3 cellular contexts compared by ENCODE assay signal in the genomic region with DNA sequence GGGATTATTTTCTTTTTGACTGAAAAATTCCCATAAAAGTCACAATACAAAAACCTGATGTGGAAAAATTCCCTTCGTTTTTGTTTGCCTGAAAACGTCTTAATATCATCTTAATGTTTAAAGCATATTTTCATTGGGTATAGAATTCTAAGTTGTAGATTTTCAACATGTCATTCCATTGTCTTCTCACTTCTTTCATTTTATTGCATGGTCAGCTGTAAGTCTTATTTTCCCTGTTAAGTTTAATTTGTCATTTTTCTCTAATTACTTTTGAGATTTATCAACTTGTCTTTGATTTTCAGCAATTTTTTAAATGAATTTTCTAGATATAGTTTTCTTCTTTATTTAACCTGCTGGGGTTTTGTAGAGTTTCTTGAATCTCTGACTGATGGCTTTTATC.
TF ChIP-seq lines count a peak whose summit lies in the region.

No MANE protein-coding gene starts in this region.

TF ChIP-seq in HepG2, 621 proteins besides CTCF, POLR2A, EP300 and RAD21:
- peak in 1 of 2 experiments; percentile 43; a peak in 2 of 4 replicates for TF ChIP-seq MAFK (conservative IDR thresholded peaks at IDR 0.05 in 1 of 2, IDR thresholded peaks at IDR 0.05 in 1 of 2; ENCODE audit: low read length in 2 of 2)
- no peak for TF ChIP-seq HIVEP1 (CRISPR knock-in tag; IDR thresholded peaks at IDR 0.05)
- no peak for TF ChIP-seq MIER3 (CRISPR knock-in tag; IDR thresholded peaks at IDR 0.05; ENCODE audit: borderline replicate concordance)
- no peak for TF ChIP-seq SMAD1 (CRISPR knock-in tag; IDR thresholded peaks at IDR 0.05; ENCODE audit: borderline replicate concordance, low read depth)
- TF ChIP-seq, protein P1, sequence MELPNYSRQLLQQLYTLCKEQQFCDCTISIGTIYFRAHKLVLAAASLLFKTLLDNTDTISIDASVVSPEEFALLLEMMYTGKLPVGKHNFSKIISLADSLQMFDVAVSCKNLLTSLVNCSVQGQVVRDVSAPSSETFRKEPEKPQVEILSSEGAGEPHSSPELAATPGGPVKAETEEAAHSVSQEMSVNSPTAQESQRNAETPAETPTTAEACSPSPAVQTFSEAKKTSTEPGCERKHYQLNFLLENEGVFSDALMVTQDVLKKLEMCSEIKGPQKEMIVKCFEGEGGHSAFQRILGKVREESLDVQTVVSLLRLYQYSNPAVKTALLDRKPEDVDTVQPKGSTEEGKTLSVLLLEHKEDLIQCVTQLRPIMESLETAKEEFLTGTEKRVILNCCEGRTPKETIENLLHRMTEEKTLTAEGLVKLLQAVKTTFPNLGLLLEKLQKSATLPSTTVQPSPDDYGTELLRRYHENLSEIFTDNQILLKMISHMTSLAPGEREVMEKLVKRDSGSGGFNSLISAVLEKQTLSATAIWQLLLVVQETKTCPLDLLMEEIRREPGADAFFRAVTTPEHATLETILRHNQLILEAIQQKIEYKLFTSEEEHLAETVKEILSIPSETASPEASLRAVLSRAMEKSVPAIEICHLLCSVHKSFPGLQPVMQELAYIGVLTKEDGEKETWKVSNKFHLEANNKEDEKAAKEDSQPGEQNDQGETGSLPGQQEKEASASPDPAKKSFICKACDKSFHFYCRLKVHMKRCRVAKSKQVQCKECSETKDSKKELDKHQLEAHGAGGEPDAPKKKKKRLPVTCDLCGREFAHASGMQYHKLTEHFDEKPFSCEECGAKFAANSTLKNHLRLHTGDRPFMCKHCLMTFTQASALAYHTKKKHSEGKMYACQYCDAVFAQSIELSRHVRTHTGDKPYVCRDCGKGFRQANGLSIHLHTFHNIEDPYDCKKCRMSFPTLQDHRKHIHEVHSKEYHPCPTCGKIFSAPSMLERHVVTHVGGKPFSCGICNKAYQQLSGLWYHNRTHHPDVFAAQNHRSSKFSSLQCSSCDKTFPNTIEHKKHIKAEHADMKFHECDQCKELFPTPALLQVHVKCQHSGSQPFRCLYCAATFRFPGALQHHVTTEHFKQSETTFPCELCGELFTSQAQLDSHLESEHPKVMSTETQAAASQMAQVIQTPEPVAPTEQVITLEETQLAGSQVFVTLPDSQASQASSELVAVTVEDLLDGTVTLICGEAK (IDR thresholded peaks at IDR 0.05), result no peak
- TF ChIP-seq, protein P1 (CRISPR knock-in tag; IDR thresholded peaks at IDR 0.05), result no peak
- peak; percentile 53; the same call in 1 of the 2 replicates for TF ChIP-seq MAFF (IDR thresholded peaks at IDR 0.05; ENCODE audit: low read depth, low read length)
- TF ChIP-seq KLF12 (CRISPR knock-in tag; IDR thresholded peaks at IDR 0.05; ENCODE audit: borderline replicate concordance), result no peak

TF ChIP-seq in WTC11, 78 proteins besides CTCF, POLR2A, EP300 and RAD21:
- TF ChIP-seq SMAD4 (CRISPR knock-in tag; IDR thresholded peaks at IDR 0.05), result no peak
- peak; percentile 81; the same call in 1 of the 2 replicates for TF ChIP-seq ZNF317 (CRISPR knock-in tag; IDR thresholded peaks at IDR 0.05; ENCODE audit: borderline replicate concordance, low read depth)

TF ChIP-seq in K562, 482 proteins besides CTCF, POLR2A, EP300 and RAD21:
- TF ChIP-seq MAFG (tag; conservative IDR thresholded peaks at IDR 0.05), result peak; percentile 34; the same call in 1 of the 2 replicates
- TF ChIP-seq, protein P2, sequence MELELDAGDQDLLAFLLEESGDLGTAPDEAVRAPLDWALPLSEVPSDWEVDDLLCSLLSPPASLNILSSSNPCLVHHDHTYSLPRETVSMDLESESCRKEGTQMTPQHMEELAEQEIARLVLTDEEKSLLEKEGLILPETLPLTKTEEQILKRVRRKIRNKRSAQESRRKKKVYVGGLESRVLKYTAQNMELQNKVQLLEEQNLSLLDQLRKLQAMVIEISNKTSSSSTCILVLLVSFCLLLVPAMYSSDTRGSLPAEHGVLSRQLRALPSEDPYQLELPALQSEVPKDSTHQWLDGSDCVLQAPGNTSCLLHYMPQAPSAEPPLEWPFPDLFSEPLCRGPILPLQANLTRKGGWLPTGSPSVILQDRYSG (tag; conservative IDR thresholded peaks at IDR 0.05; ENCODE audit: low read depth), result no peak
- TF ChIP-seq CBX3 (IDR thresholded peaks at IDR 0.05; ENCODE audit: borderline replicate concordance in 1 of 2, low read length in 2 of 2), result peak in 1 of 2 experiments; percentile 89; a peak in 2 of 3 replicates
- no peak for TF ChIP-seq ZNF830 (CRISPR knock-in tag; IDR thresholded peaks at IDR 0.05)
- peak; percentile 69; the same call in 1 of the 2 replicates for TF ChIP-seq TRIM28 (IDR thresholded peaks at IDR 0.05)
- 0 out of 2 replicates have a peak, but pooled peaks have one; percentile 47 for TF ChIP-seq C11orf30 (IDR thresholded peaks at IDR 0.05; ENCODE audit: low read depth)
- TF ChIP-seq ZNF133 (CRISPR knock-in tag; IDR thresholded peaks at IDR 0.05), result no peak
- peak; percentile 87 for TF ChIP-seq ZNF316 (IDR thresholded peaks at IDR 0.05)
- no peak for TF ChIP-seq PCBP1 (IDR thresholded peaks at IDR 0.05; ENCODE audit: low read depth, low read length, poor library complexity, severe bottlenecking)
- TF ChIP-seq CBX5 (IDR thresholded peaks at IDR 0.05; ENCODE audit: borderline replicate concordance, low read depth), result 0 out of 2 replicates have a peak, but pooled peaks have one; percentile 44
TF ChIP-seq in K562: peak in this region for 6.
